Comparison of ENCODE assay signal across 10 cellular contexts in the genomic region with DNA sequence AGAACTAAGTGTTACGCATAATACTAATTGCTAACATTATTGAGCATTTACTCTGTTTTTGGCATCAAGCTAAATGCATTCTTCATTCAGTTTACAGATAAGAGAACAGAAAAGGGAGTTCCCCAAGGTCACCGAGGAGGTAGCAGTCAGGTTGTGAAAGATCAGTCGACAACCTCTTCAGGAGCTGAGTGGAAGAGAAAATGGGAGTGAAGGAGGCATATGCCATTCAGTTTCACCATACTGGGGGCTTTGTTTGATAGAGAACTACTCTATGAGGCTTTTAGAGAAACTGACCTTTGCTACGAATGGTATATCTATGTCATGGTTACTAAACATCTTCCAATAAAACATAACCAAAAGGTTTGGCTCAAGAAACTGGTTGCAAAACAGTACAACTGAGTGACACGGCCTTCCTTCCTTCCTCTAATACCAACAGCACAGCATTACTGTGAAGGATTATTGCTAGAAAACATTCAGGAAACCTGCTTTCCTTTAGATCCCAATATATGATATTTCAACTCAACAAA.
DNase-seq lines count a peak whose midpoint lies in the region; ATAC-seq, FAIRE-seq and TF ChIP-seq lines count a peak whose summit lies in the region.
"Had no signal": no experiment of that assay in that cellular context is flagged by ENCODE, and none has a peak within 500 bp of the region (broad histone marks: within the 10 kb centered on the region; RNA-seq: fewer than 3 reads in every experiment).

No MANE protein-coding gene starts in this region.

- CTCF ChIA-PET in CD4-positive, alpha-beta memory T cell (lab: Charles Lee; ENCODE audit: partially characterized antibody), result interaction anchor here (1.1 to 1.5 kb wide), 3 partner anchors 12 to 130 kb away, joined by 3 read pairs; no protein-coding TSS in a partner anchor

- peak overlapping the region; percentile 3 for H3K27ac ChIP-seq in CD4-positive, alpha-beta memory T cell (ENCODE audit: low read depth, low read length)
- no peak overlapping the region for H3K27ac ChIP-seq in pancreas

- WGBS in pancreas, 2 donors, result 37% methylated on average over 5 of the region's 5 CpGs
- 24 to 26% methylated on average over 5 of the region's 5 CpGs for WGBS in lower leg skin, 2 donors

- no peak for TF ChIP-seq POLR2A in lower leg skin (IDR thresholded peaks at IDR 0.05)

- in situ Hi-C loops in SK-MEL-5 (cut with HindIII; ENCODE audit: low pct_unique_long_range_greater_than_20kb, low sequenced_read_pairs), result no loop called here

- no peak for FAIRE-seq in pancreas (lab: Jason Lieb, UNC)

- H3K4me3 ChIP-seq in CD4-positive, alpha-beta memory T cell (ENCODE audit: low read length in 2 of 2), result no peak overlapping the region
- no peak overlapping the region for H3K4me3 ChIP-seq in fibroblast of the aortic adventitia (ENCODE audit: low read depth, low read length)
- H3K4me3 ChIP-seq in pancreas, result no peak overlapping the region
- H3K4me3 ChIP-seq in lower leg skin (ENCODE audit: low read depth, poor library complexity, severe bottlenecking), result no peak overlapping the region

- no peak for DNase-seq in CD4-positive, alpha-beta memory T cell
- peak; percentile 44 for DNase-seq in SK-MEL-5 (ENCODE audit: low read depth, low spot score)
- DNase-seq in fibroblast of the aortic adventitia (ENCODE audit: low read depth), result peak; percentile 88
- DNase-seq in pancreas, result no peak
- no peak for DNase-seq in lower leg skin (ENCODE audit: low spot score in 2 of 2)
- DNase-seq in pons (ENCODE audit: low spot score), result no peak
- no peak for DNase-seq in activated effector memory CD4-positive, alpha-beta T cell treated with Interleukin-2 at 50 U/mL for 16 hours
- DNase-seq: KBM-7 had no signal

- POLR2A ChIA-PET in CD4-positive, alpha-beta memory T cell (lab: Charles Lee; ENCODE audit: partially characterized antibody), result no interaction called here

- H3K9me3 ChIP-seq in CD4-positive, alpha-beta memory T cell (ENCODE audit: control insufficient read depth in 1 of 2, low read length in 2 of 2), result no peaks in the 10 kb centered on the region
- H3K9me3 ChIP-seq in pancreas, result no peaks in the 10 kb centered on the region

- no peaks in the 10 kb centered on the region for H3K9me3 Mint-ChIP-seq in CD4-positive, alpha-beta memory T cell

- ATAC-seq in pancreas (peak in 3 of 4 donors; percentile 57 to 74 (median 62)), GM18870 (IDR thresholded peaks at IDR 0.05; ENCODE audit: unreplicated experiment) (no peak)
- ATAC-seq: Panc1 had no signal

- TF ChIP-seq CTCF in fibroblast of the aortic adventitia (IDR thresholded peaks at IDR 0.05; ENCODE audit: insufficient read depth, low read length), result no peak
- TF ChIP-seq CTCF in pancreas (IDR thresholded peaks at IDR 0.05), result no peak
- no peak for TF ChIP-seq CTCF in lower leg skin (IDR thresholded peaks at IDR 0.05)

- H3K27ac Mint-ChIP-seq in CD4-positive, alpha-beta memory T cell, result peak overlapping the region in 5 of 7 donors; percentile 17 to 72 (median 32)

- H3K36me3 Mint-ChIP-seq in CD4-positive, alpha-beta memory T cell, result peaks cover 0 to 1% of the 10 kb centered on the region in 2 donors

- no peaks in the 10 kb centered on the region for H3K27me3 ChIP-seq in CD4-positive, alpha-beta memory T cell (ENCODE audit: insufficient read depth, low read length)
- no peaks in the 10 kb centered on the region for H3K27me3 ChIP-seq in pancreas

- peaks cover 76% of the 10 kb centered on the region for H3K4me1 ChIP-seq in CD4-positive, alpha-beta memory T cell (ENCODE audit: insufficient read depth, low read length)
- H3K4me1 ChIP-seq in pancreas, result peaks cover 0 to 17% (median 3%) of the 10 kb centered on the region in 3 donors

- intact Hi-C loops in CD4-positive, alpha-beta memory T cell (cut with micrococcal nuclease), result no loop called here
- intact Hi-C loops in pancreas (cut with DNase I), result no loop called here
- intact Hi-C loops in lower leg skin (cut with DNase I; ENCODE audit: low total_unique reads), result no loop called here

- no peaks in the 10 kb centered on the region for H3K27me3 Mint-ChIP-seq in CD4-positive, alpha-beta memory T cell

- H3K36me3 ChIP-seq in CD4-positive, alpha-beta memory T cell (ENCODE audit: insufficient read depth, low read length), result no peaks in the 10 kb centered on the region
- H3K36me3 ChIP-seq in pancreas, result no peaks in the 10 kb centered on the region

- peaks cover 61 to 89% (median 76%) of the 10 kb centered on the region in 4 donors for H3K4me1 Mint-ChIP-seq in CD4-positive, alpha-beta memory T cell

- peak overlapping the region in 6 of 8 donors; percentile 5 to 59 (median 26) for H3K4me3 Mint-ChIP-seq in CD4-positive, alpha-beta memory T cell

Comparison
In these comparisons a context has a peak if more than half of its experiments do, and no peak if none do; other contexts are left out.
1. DNase-seq: peak in SK-MEL-5 (single experiment) and fibroblast of the aortic adventitia (single experiment); none in CD4-positive, alpha-beta memory T cell (0 of 5), pancreas (0 of 6), lower leg skin (0 of 2), pons (single experiment) and activated effector memory CD4-positive, alpha-beta T cell treated with Interleukin-2 at 50 U/mL for 16 hours (single experiment).